ENCODE assay signal across 18 cellular contexts in the genomic region with DNA sequence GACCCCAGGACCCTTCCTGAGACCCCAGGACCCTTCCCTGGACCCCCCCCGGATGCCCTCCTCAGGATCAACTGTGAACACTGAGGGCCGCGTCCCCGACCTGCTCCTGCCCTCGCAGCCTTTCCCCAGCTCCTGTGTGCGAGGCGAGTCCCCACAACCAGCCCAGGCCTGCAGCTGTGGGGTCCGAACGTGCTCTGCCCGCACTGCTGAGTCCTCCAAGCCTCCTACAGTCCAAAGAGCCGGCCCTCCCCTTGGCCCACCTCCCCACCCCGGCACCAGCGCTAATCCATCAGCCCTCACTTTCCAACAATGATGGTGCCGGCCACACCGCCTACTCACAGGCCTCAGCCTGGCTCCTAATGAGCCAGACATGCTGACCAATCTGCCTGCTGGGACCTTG. TPM values are rescaled to one million over a fixed set of nuclear protein-coding genes. Genes with fewer than 3 reads are reported as not detected.
DNase-seq lines count a peak whose midpoint lies in the region; ATAC-seq and TF ChIP-seq lines count a peak whose summit lies in the region.
"Had no signal": no experiment of that assay in that cellular context is flagged by ENCODE, and none has a peak within 500 bp of the region (broad histone marks: within the 10 kb centered on the region; RNA-seq: fewer than 3 reads in every experiment).

No MANE protein-coding gene starts in this region.

- no peak overlapping the region for H3K4me3 ChIP-seq in CD4-positive, alpha-beta memory T cell (ENCODE audit: low read length in 2 of 2)

- CTCF ChIA-PET in CD4-positive, alpha-beta memory T cell (lab: Charles Lee; ENCODE audit: partially characterized antibody) = no interaction called here

- ATAC-seq in activated naive CD4-positive, alpha-beta T cell treated with anti-CD3 and anti-CD28 coated beads, Interleukin-2, amount 50 U/mL, for 72 hours = no peak
- no peak for ATAC-seq in central memory CD8-positive, alpha-beta T cell (replicated peaks; ENCODE audit: extremely low read depth, poor library complexity, severe bottlenecking)
- no peak for ATAC-seq in stimulated activated effector memory CD8-positive, alpha-beta T cell treated with anti-CD3 and anti-CD28 coated beads, Interleukin-12 subunit alpha, Interleukin-12 subunit beta, amount 100 ng/mL, for 72 hours
- ATAC-seq in HG03108 (IDR thresholded peaks at IDR 0.05; ENCODE audit: unreplicated experiment) = no peak

- H3K27me3 Mint-ChIP-seq in activated naive CD4-positive, alpha-beta T cell treated with anti-CD3 and anti-CD28 coated beads, Interleukin-2, amount 50 U/mL, for 24 hours = no peaks in the 10 kb centered on the region
- H3K27me3 Mint-ChIP-seq in HFFc6 (ENCODE audit: insufficient read depth) = peaks cover 10% of the 10 kb centered on the region
- no peaks in the 10 kb centered on the region for H3K27me3 Mint-ChIP-seq in central memory CD8-positive, alpha-beta T cell
- no peaks in the 10 kb centered on the region for H3K27me3 Mint-ChIP-seq in CD4-positive, alpha-beta memory T cell

- H3K27ac ChIP-seq in CD4-positive, alpha-beta memory T cell (ENCODE audit: low read depth, low read length) = no peak overlapping the region

- H3K4me3 Mint-ChIP-seq in activated naive CD4-positive, alpha-beta T cell treated with anti-CD3 and anti-CD28 coated beads, Interleukin-2, amount 50 U/mL, for 24 hours = no peak overlapping the region
- no peak overlapping the region for H3K4me3 Mint-ChIP-seq in HFFc6
- H3K4me3 Mint-ChIP-seq in central memory CD8-positive, alpha-beta T cell = no peak overlapping the region
- H3K4me3 Mint-ChIP-seq in stimulated activated effector memory CD8-positive, alpha-beta T cell treated with anti-CD3 and anti-CD28 coated beads, Interleukin-12 subunit alpha, Interleukin-12 subunit beta, amount 100 ng/mL, for 72 hours = no peak overlapping the region
- no peak overlapping the region for H3K4me3 Mint-ChIP-seq in CD4-positive, alpha-beta memory T cell
- H3K4me3 Mint-ChIP-seq: CD8-positive, alpha-beta memory T cell had no signal

- intact Hi-C loops in CD4-positive, alpha-beta memory T cell (cut with micrococcal nuclease) = no loop called here

- no peak for TF ChIP-seq CTCF in HFFc6 (IDR thresholded peaks at IDR 0.05)

- peaks cover 21% of the 10 kb centered on the region for H3K36me3 Mint-ChIP-seq in activated naive CD4-positive, alpha-beta T cell treated with anti-CD3 and anti-CD28 coated beads, Interleukin-2, amount 50 U/mL, for 24 hours
- peaks cover 19 to 42% of the 10 kb centered on the region in 2 donors for H3K36me3 Mint-ChIP-seq in activated naive CD4-positive, alpha-beta T cell treated with anti-CD3 and anti-CD28 coated beads, Interleukin-2, amount 50 U/mL, for 72 hours
- peaks cover 53% of the 10 kb centered on the region for H3K36me3 Mint-ChIP-seq in HFFc6 (ENCODE audit: low read depth)
- peaks cover 30% of the 10 kb centered on the region for H3K36me3 Mint-ChIP-seq in central memory CD8-positive, alpha-beta T cell (ENCODE audit: insufficient read depth)
- peaks cover 94% of the 10 kb centered on the region for H3K36me3 Mint-ChIP-seq in stimulated activated effector memory CD8-positive, alpha-beta T cell treated with anti-CD3 and anti-CD28 coated beads, Interleukin-12 subunit alpha, Interleukin-12 subunit beta, amount 100 ng/mL, for 72 hours
- peaks cover 36 to 60% of the 10 kb centered on the region in 2 donors for H3K36me3 Mint-ChIP-seq in CD4-positive, alpha-beta memory T cell

- no peak for DNase-seq in activated naive CD4-positive, alpha-beta T cell treated with anti-CD3 and anti-CD28 coated beads, Interleukin-2, amount 50 U/mL, for 72 hours (ENCODE audit: low spot score in 2 of 2)
- DNase-seq in HFFc6 (no peak), NCI-H1417 treated with DMSO at 0.1 percent for 48 hours (lab: John Stamatoyannopoulos, UW) (no peak)
- DNase-seq in central memory CD8-positive, alpha-beta T cell (ENCODE audit: low spot score in 2 of 2) = no peak
- no peak for DNase-seq in stimulated activated effector memory CD8-positive, alpha-beta T cell treated with anti-CD3 and anti-CD28 coated beads, Interleukin-12 subunit alpha, Interleukin-12 subunit beta, amount 100 ng/mL, for 72 hours (ENCODE audit: low spot score in 2 of 2)
- no peak for DNase-seq in CD4-positive, alpha-beta memory T cell
- DNase-seq: 8988T; BE2C; CD8-positive, alpha-beta memory T cell; DMS79; NCI-H1105 treated with DMSO at 0.1 percent for 48 hours; NCI-H187; NCI-H226; NCI-H526 treated with DMSO at 0.1 percent for 48 hours; NK-92 treated with Interleukin-12 subunit alpha and Interleukin-12 subunit beta, amount 100 ng/mL, for 24 hours; OCI-M1 had no signal

- POLR2A ChIA-PET in CD4-positive, alpha-beta memory T cell (lab: Charles Lee; ENCODE audit: partially characterized antibody) = no interaction called here

- no peaks in the 10 kb centered on the region for H3K4me1 Mint-ChIP-seq in activated naive CD4-positive, alpha-beta T cell treated with anti-CD3 and anti-CD28 coated beads, Interleukin-2, amount 50 U/mL, for 24 hours
- no peaks in the 10 kb centered on the region for H3K4me1 Mint-ChIP-seq in HFFc6 (ENCODE audit: low read depth)
- peaks cover 8% of the 10 kb centered on the region for H3K4me1 Mint-ChIP-seq in central memory CD8-positive, alpha-beta T cell
- peaks cover 9% of the 10 kb centered on the region for H3K4me1 Mint-ChIP-seq in stimulated activated effector memory CD8-positive, alpha-beta T cell treated with anti-CD3 and anti-CD28 coated beads, Interleukin-12 subunit alpha, Interleukin-12 subunit beta, amount 100 ng/mL, for 72 hours
- no peaks in the 10 kb centered on the region for H3K4me1 Mint-ChIP-seq in CD4-positive, alpha-beta memory T cell

- H3K36me3 ChIP-seq in CD4-positive, alpha-beta memory T cell (ENCODE audit: insufficient read depth, low read length) = peaks cover 53% of the 10 kb centered on the region

- H3K27me3 ChIP-seq in CD4-positive, alpha-beta memory T cell (ENCODE audit: insufficient read depth, low read length) = no peaks in the 10 kb centered on the region
- H3K27me3 ChIP-seq: BE2C had no signal

- no peaks in the 10 kb centered on the region for H3K9me3 Mint-ChIP-seq in activated naive CD4-positive, alpha-beta T cell treated with anti-CD3 and anti-CD28 coated beads, Interleukin-2, amount 50 U/mL, for 24 hours
- H3K9me3 Mint-ChIP-seq in activated naive CD4-positive, alpha-beta T cell treated with anti-CD3 and anti-CD28 coated beads, Interleukin-2, amount 50 U/mL, for 72 hours = no peaks in the 10 kb centered on the region
- H3K9me3 Mint-ChIP-seq in HFFc6 = no peaks in the 10 kb centered on the region
- H3K9me3 Mint-ChIP-seq in central memory CD8-positive, alpha-beta T cell = no peaks in the 10 kb centered on the region
- H3K9me3 Mint-ChIP-seq in stimulated activated effector memory CD8-positive, alpha-beta T cell treated with anti-CD3 and anti-CD28 coated beads, Interleukin-12 subunit alpha, Interleukin-12 subunit beta, amount 100 ng/mL, for 72 hours = no peaks in the 10 kb centered on the region
- peaks cover 0 to 4% (median 0%) of the 10 kb centered on the region in 8 donors for H3K9me3 Mint-ChIP-seq in CD4-positive, alpha-beta memory T cell
- H3K9me3 Mint-ChIP-seq: CD8-positive, alpha-beta memory T cell had no signal

- no peaks in the 10 kb centered on the region for H3K4me1 ChIP-seq in CD4-positive, alpha-beta memory T cell (ENCODE audit: insufficient read depth, low read length)
- H3K4me1 ChIP-seq: BE2C had no signal

- H3K27ac Mint-ChIP-seq in activated naive CD4-positive, alpha-beta T cell treated with anti-CD3 and anti-CD28 coated beads, Interleukin-2, amount 50 U/mL, for 24 hours = peak overlapping the region; percentile 76
- peak overlapping the region in 1 of 2 donors; percentile 72 for H3K27ac Mint-ChIP-seq in activated naive CD4-positive, alpha-beta T cell treated with anti-CD3 and anti-CD28 coated beads, Interleukin-2, amount 50 U/mL, for 72 hours
- peak overlapping the region; percentile 24; the same call in 1 of the 2 replicates for H3K27ac Mint-ChIP-seq in HFFc6
- peak overlapping the region; percentile 81 for H3K27ac Mint-ChIP-seq in central memory CD8-positive, alpha-beta T cell (ENCODE audit: low read depth)
- H3K27ac Mint-ChIP-seq in stimulated activated effector memory CD8-positive, alpha-beta T cell treated with anti-CD3 and anti-CD28 coated beads, Interleukin-12 subunit alpha, Interleukin-12 subunit beta, amount 100 ng/mL, for 72 hours = peak overlapping the region; percentile 86
- peak overlapping the region in 3 of 7 donors; percentile 31 to 77 (median 40) for H3K27ac Mint-ChIP-seq in CD4-positive, alpha-beta memory T cell

- no peaks in the 10 kb centered on the region for H3K9me3 ChIP-seq in CD4-positive, alpha-beta memory T cell (ENCODE audit: control insufficient read depth in 1 of 2, low read length in 2 of 2)
- H3K9me3 ChIP-seq: BE2C had no signal

RNA-seq across cellular contexts. Expression of a gene that starts 26.2 kb away (rescaled TPM):
- 100 to 1,000 TPM in 1 of 2 donors, 10 to 100 TPM in 1; 82.9 to 129 TPM for total RNA-seq in activated naive CD4-positive, alpha-beta T cell treated with anti-CD3 and anti-CD28 coated beads, Interleukin-2, amount 50 U/mL, for 72 hours
- 10 to 100 TPM; 43.7 to 54.6 (median 47.2) TPM for total RNA-seq in HFFc6 (2021; fragmentation: NEBNext Ultra II Directional; extraction: Animal tissue kit (Norgen Biotek cat#: 25700))
- 100 to 1,000 TPM in 1 of 2 experiments, 10 to 100 TPM in 1; 95.6 to 101 TPM for total RNA-seq in CD4-positive, alpha-beta memory T cell
- polyA plus RNA-seq in CD4-positive, alpha-beta memory T cell = 10 to 100 TPM; 21.0 to 44.4 TPM

RNA-seq across cellular contexts. Expression of a gene that starts 40.8 kb away (rescaled TPM):
- total RNA-seq in activated naive CD4-positive, alpha-beta T cell treated with anti-CD3 and anti-CD28 coated beads, Interleukin-2, amount 50 U/mL, for 72 hours = 10 to 100 TPM; 44.0 to 52.7 TPM
- total RNA-seq in HFFc6 (2021; fragmentation: NEBNext Ultra II Directional; extraction: Animal tissue kit (Norgen Biotek cat#: 25700)) = 100 to 1,000 TPM; 108 to 121 (median 115) TPM
- total RNA-seq in CD4-positive, alpha-beta memory T cell = 10 to 100 TPM; 64.1 to 67.6 TPM
- polyA plus RNA-seq in CD4-positive, alpha-beta memory T cell = 10 to 100 TPM in 1 of 2 donors, under 1 TPM in 1; 0.35 to 12.5 TPM
